ENCODE assay signal across 8 cellular contexts in genomic region chr17:56977673-56978395, GRCh38. TPM values are rescaled to one million over a fixed set of nuclear protein-coding genes. Genes with fewer than 3 reads are reported as not detected.
A peak's percentile ranks its signal among the peaks of the same experiment; 100 is the strongest.
DNase-seq lines count a peak whose midpoint lies in the region; ATAC-seq and TF ChIP-seq lines count a peak whose summit lies in the region.

SCPEP1 (plus strand) TSS chr17:56978131; CDS start chr17:56978160, 29 bp downstream.

- TF ChIP-seq POLR2A in right lobe of liver (IDR thresholded peaks at IDR 0.05) = peak; percentile 67

- 5% methylated on average over 11 of the region's 42 CpGs for WGBS in right lobe of liver (ENCODE audit: insufficient coverage, low coverage, low lambda C conversion rate, missing lambda C conversion rate)

- no peaks in the 10 kb centered on the region for H3K36me3 ChIP-seq in right lobe of liver

- H3K27ac ChIP-seq in right lobe of liver = peak within 1 kb of the TSS in 2 of 3 donors; percentile 4 to 38

- TF ChIP-seq CTCF in AG09319 (IDR thresholded peaks at IDR 0.05; ENCODE audit: low read depth, low read length) (no peak), right lobe of liver (IDR thresholded peaks at IDR 0.05) (no peak)

- no peaks in the 10 kb centered on the region for H3K9me3 ChIP-seq in right lobe of liver

- DNase-seq in AG09319 (ENCODE audit: extremely low read depth, low read depth) (peak; percentile 39), NCI-H524 treated with DMSO at 0.1 percent for 48 hours (lab: John Stamatoyannopoulos, UW) (peak; percentile 78), dermis microvascular lymphatic vessel endothelial cell (ENCODE audit: low read depth in 2 of 2) (peak; percentile 52 to 87), right lobe of liver (peak; percentile 87 to 92 (median 90))
- peak; percentile 73 to 74 for DNase-seq in activated CD4-positive, alpha-beta T cell treated with anti-CD3 and anti-CD28 coated beads, Interleukin-2, amount 50 U/mL, for 24 hours (ENCODE audit: low read depth in 1 of 2, low spot score in 1 of 2)
- peak; percentile 78 for DNase-seq in stimulated activated CD4-positive, alpha-beta T cell treated with anti-CD3 and anti-CD28 coated beads, Interleukin-4, amount 100 ng/mL, for 24 hours

- H3K27me3 ChIP-seq in right lobe of liver = no peaks in the 10 kb centered on the region

- H3K4me1 ChIP-seq in right lobe of liver = peaks cover 0 to 9% (median 4%) of the 10 kb centered on the region in 4 donors

- ATAC-seq in GM19043 (IDR thresholded peaks at IDR 0.05; ENCODE audit: low read depth, unreplicated experiment) (peak; percentile 73), HG03439 (IDR thresholded peaks at IDR 0.05; ENCODE audit: unreplicated experiment) (peak; percentile 73), right lobe of liver (peak; percentile 96 to 98 (median 98))

- intact Hi-C loops in right lobe of liver (cut with DNase I) = no loop called here

- peak within 1 kb of the TSS; percentile 41 to 63 (median 51) for H3K4me3 ChIP-seq in right lobe of liver

RNA-seq across cellular contexts. Expression of gene SCPEP1, which starts in this region (rescaled TPM):
- total RNA-seq in dermis microvascular lymphatic vessel endothelial cell (26.2 and 29.8 TPM in 2 replicates), right lobe of liver (10 to 100 TPM in 5 of 6 experiments, 1 to 10 TPM in 1; 9.2 to 35.4 (median 24.8) TPM)

Comparison
In these comparisons a context has a peak if more than half of its experiments do, and no peak if none do; other contexts are left out.
1. Peak in every context shown above with its lines: DNase-seq, ATAC-seq, H3K4me3 ChIP-seq and H3K27ac ChIP-seq.
2. DNase-seq: peak in every context shown above with its lines; median percentile 90 in right lobe of liver; 78 in NCI-H524 treated with DMSO at 0.1 percent for 48 hours; 78 in stimulated activated CD4-positive, alpha-beta T cell treated with anti-CD3 and anti-CD28 coated beads, Interleukin-4, amount 100 ng/mL, for 24 hours; 74 in activated CD4-positive, alpha-beta T cell treated with anti-CD3 and anti-CD28 coated beads, Interleukin-2, amount 50 U/mL, for 24 hours; 70 in dermis microvascular lymphatic vessel endothelial cell; 39 in AG09319.